Comparison of ENCODE assay signal across 1 cellular context in genomic region chr11:73787643-73788537, GRCh38.
A peak's percentile ranks its signal among the peaks of the same experiment; 100 is the strongest.
TF ChIP-seq lines count a peak whose summit lies in the region.

TSS of gene MRPL48 (plus strand) at chr11:73787874. CDS start at chr11:73787972, 98 bp downstream.

TF ChIP-seq in HEK293, 187 proteins besides CTCF, POLR2A, EP300 and RAD21 (continued from another document and continues in another):
- peak; percentile 72; the same call in 1 of the 2 replicates for TF ChIP-seq ZNF610 (tag by site-specific recombination; IDR thresholded peaks at IDR 0.05; ENCODE audit: borderline replicate concordance)
- TF ChIP-seq ZNF335 (tag by site-specific recombination; conservative IDR thresholded peaks at IDR 0.05), result peak; percentile 42
- TF ChIP-seq ZNF510 (tag by site-specific recombination; IDR thresholded peaks at IDR 0.05; ENCODE audit: insufficient replicate concordance), result peak; percentile 31
- TF ChIP-seq ZNF302 (tag by site-specific recombination; IDR thresholded peaks at IDR 0.05; ENCODE audit: low read depth), result no peak
- peak; percentile 61; the same call in 1 of the 2 replicates for TF ChIP-seq ZNF121 (tag by site-specific recombination; IDR thresholded peaks at IDR 0.05)
- peak; percentile 80 for TF ChIP-seq ZNF394 (tag by site-specific recombination; IDR thresholded peaks at IDR 0.05; ENCODE audit: borderline replicate concordance)
- TF ChIP-seq ZNF18 (tag by site-specific recombination; IDR thresholded peaks at IDR 0.05), result peak; percentile 70
- TF ChIP-seq PRDM4 (tag by site-specific recombination; IDR thresholded peaks at IDR 0.05), result 0 out of 2 replicates have a peak, but pooled peaks have one; percentile 24
- peak; percentile 50; the same call in 1 of the 2 replicates for TF ChIP-seq REPIN1 (tag by site-specific recombination; IDR thresholded peaks at IDR 0.05; ENCODE audit: low read depth)
- TF ChIP-seq ZFP69B (tag by site-specific recombination; IDR thresholded peaks at IDR 0.05), result peak; percentile 81
- TF ChIP-seq ZNF571 (tag by site-specific recombination; IDR thresholded peaks at IDR 0.05), result no peak
- TF ChIP-seq, protein P1, sequence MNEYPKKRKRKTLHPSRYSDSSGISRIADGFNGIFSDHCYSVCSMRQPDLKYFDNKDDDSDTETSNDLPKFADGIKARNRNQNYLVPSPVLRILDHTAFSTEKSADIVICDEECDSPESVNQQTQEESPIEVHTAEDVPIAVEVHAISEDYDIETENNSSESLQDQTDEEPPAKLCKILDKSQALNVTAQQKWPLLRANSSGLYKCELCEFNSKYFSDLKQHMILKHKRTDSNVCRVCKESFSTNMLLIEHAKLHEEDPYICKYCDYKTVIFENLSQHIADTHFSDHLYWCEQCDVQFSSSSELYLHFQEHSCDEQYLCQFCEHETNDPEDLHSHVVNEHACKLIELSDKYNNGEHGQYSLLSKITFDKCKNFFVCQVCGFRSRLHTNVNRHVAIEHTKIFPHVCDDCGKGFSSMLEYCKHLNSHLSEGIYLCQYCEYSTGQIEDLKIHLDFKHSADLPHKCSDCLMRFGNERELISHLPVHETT (tag by site-specific recombination; IDR thresholded peaks at IDR 0.05), result peak; percentile 98
- peak; percentile 95; the same call in 1 of the 2 replicates for TF ChIP-seq ZNF391 (tag by site-specific recombination; IDR thresholded peaks at IDR 0.05; ENCODE audit: borderline replicate concordance, low read depth)
- TF ChIP-seq ZNF501 (tag by site-specific recombination; IDR thresholded peaks at IDR 0.05), result peak; percentile 99
- peak; percentile 81 for TF ChIP-seq ZNF692 (tag by site-specific recombination; IDR thresholded peaks at IDR 0.05)
- no peak for TF ChIP-seq ZNF654 (tag by site-specific recombination; IDR thresholded peaks at IDR 0.05; ENCODE audit: low read depth)
- TF ChIP-seq, protein P2, sequence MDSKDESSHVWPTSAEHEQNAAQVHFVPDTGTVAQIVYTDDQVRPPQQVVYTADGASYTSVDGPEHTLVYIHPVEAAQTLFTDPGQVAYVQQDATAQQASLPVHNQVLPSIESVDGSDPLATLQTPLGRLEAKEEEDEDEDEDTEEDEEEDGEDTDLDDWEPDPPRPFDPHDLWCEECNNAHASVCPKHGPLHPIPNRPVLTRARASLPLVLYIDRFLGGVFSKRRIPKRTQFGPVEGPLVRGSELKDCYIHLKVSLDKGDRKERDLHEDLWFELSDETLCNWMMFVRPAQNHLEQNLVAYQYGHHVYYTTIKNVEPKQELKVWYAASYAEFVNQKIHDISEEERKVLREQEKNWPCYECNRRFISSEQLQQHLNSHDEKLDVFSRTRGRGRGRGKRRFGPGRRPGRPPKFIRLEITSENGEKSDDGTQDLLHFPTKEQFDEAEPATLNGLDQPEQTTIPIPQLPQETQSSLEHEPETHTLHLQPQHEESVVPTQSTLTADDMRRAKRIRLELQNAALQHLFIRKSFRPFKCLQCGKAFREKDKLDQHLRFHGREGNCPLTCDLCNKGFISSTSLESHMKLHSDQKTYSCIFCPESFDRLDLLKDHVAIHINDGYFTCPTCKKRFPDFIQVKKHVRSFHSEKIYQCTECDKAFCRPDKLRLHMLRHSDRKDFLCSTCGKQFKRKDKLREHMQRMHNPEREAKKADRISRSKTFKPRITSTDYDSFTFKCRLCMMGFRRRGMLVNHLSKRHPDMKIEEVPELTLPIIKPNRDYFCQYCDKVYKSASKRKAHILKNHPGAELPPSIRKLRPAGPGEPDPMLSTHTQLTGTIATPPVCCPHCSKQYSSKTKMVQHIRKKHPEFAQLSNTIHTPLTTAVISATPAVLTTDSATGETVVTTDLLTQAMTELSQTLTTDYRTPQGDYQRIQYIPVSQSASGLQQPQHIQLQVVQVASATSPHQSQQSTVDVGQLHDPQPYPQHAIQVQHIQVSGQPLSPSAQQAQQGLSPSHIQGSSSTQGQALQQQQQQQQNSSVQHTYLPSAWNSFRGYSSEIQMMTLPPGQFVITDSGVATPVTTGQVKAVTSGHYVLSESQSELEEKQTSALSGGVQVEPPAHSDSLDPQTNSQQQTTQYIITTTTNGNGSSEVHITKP (tag by site-specific recombination; IDR thresholded peaks at IDR 0.05), result peak; percentile 41
- TF ChIP-seq, protein P3, sequence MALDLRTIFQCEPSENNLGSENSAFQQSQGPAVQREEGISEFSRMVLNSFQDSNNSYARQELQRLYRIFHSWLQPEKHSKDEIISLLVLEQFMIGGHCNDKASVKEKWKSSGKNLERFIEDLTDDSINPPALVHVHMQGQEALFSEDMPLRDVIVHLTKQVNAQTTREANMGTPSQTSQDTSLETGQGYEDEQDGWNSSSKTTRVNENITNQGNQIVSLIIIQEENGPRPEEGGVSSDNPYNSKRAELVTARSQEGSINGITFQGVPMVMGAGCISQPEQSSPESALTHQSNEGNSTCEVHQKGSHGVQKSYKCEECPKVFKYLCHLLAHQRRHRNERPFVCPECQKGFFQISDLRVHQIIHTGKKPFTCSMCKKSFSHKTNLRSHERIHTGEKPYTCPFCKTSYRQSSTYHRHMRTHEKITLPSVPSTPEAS (tag by site-specific recombination; IDR thresholded peaks at IDR 0.05), result peak; percentile 52; the same call in 1 of the 2 replicates
- TF ChIP-seq, protein P4, sequence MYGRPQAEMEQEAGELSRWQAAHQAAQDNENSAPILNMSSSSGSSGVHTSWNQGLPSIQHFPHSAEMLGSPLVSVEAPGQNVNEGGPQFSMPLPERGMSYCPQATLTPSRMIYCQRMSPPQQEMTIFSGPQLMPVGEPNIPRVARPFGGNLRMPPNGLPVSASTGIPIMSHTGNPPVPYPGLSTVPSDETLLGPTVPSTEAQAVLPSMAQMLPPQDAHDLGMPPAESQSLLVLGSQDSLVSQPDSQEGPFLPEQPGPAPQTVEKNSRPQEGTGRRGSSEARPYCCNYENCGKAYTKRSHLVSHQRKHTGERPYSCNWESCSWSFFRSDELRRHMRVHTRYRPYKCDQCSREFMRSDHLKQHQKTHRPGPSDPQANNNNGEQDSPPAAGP (tag by site-specific recombination; IDR thresholded peaks at IDR 0.05), result peak; percentile 96
- peak; percentile 84 for TF ChIP-seq ZNF629 (tag by site-specific recombination; IDR thresholded peaks at IDR 0.05)
- peak; percentile 96 for TF ChIP-seq GLI4 (tag by site-specific recombination; IDR thresholded peaks at IDR 0.05)
- TF ChIP-seq INSM2 (tag by site-specific recombination; IDR thresholded peaks at IDR 0.05), result peak; percentile 80
- TF ChIP-seq, protein P5, sequence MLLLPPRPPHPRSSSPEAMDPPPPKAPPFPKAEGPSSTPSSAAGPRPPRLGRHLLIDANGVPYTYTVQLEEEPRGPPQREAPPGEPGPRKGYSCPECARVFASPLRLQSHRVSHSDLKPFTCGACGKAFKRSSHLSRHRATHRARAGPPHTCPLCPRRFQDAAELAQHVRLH (tag by site-specific recombination; IDR thresholded peaks at IDR 0.05), result peak; percentile 97
- peak; percentile 90 for TF ChIP-seq IKZF3 (tag by site-specific recombination; IDR thresholded peaks at IDR 0.05)
- TF ChIP-seq ZNF747 (tag by site-specific recombination; IDR thresholded peaks at IDR 0.05), result no peak
- TF ChIP-seq ZNF132 (tag by site-specific recombination; IDR thresholded peaks at IDR 0.05; ENCODE audit: borderline replicate concordance), result no peak
- no peak for TF ChIP-seq ZNF701 (tag by site-specific recombination; IDR thresholded peaks at IDR 0.05)
- TF ChIP-seq OVOL3 (tag by site-specific recombination; IDR thresholded peaks at IDR 0.05), result peak; percentile 72; the same call in 1 of the 2 replicates
- TF ChIP-seq SP7 (tag by site-specific recombination; IDR thresholded peaks at IDR 0.05), result peak; percentile 92
- TF ChIP-seq ZNF404 (tag by site-specific recombination; IDR thresholded peaks at IDR 0.05), result no peak
- TF ChIP-seq ZNF362 (tag by site-specific recombination; IDR thresholded peaks at IDR 0.05), result peak; percentile 70; the same call in 1 of the 2 replicates
- TF ChIP-seq ZNF677 (tag by site-specific recombination; IDR thresholded peaks at IDR 0.05), result no peak
- TF ChIP-seq ZNF792 (tag by site-specific recombination; IDR thresholded peaks at IDR 0.05), result peak; percentile 79; the same call in 1 of the 2 replicates
- no peak for TF ChIP-seq ZNF624 (tag by site-specific recombination; IDR thresholded peaks at IDR 0.05)
- peak; percentile 42; the same call in 1 of the 2 replicates for TF ChIP-seq MZF1 (tag by site-specific recombination; IDR thresholded peaks at IDR 0.05; ENCODE audit: borderline replicate concordance)
- TF ChIP-seq, protein P6, sequence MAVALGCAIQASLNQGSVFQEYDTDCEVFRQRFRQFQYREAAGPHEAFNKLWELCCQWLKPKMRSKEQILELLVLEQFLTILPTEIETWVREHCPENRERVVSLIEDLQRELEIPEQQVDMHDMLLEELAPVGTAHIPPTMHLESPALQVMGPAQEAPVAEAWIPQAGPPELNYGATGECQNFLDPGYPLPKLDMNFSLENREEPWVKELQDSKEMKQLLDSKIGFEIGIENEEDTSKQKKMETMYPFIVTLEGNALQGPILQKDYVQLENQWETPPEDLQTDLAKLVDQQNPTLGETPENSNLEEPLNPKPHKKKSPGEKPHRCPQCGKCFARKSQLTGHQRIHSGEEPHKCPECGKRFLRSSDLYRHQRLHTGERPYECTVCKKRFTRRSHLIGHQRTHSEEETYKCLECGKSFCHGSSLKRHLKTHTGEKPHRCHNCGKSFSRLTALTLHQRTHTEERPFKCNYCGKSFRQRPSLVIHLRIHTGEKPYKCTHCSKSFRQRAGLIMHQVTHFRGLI (tag by site-specific recombination; IDR thresholded peaks at IDR 0.05), result peak; percentile 53; the same call in 1 of the 2 replicates
- no peak for TF ChIP-seq TCF7L2 (IDR thresholded peaks at IDR 0.05; ENCODE audit: borderline replicate concordance, low read depth, low read length)
